ENCODE assay signal across 1 cellular context in genomic region chr1:35882945-35883680, GRCh38.
TF ChIP-seq lines count a peak whose summit lies in the region.

TSS of gene AGO1 (plus strand) at chr1:35883209. CDS start at chr1:35883422, 213 bp downstream.

TF ChIP-seq in K562, 482 proteins besides CTCF, POLR2A, EP300 and RAD21 (continued from another document and continues in another):
- no peak for TF ChIP-seq USF1 (CRISPR knock-in tag; IDR thresholded peaks at IDR 0.05)
- TF ChIP-seq HDAC1 (IDR thresholded peaks at IDR 0.05): 0 out of 4 replicates have a peak, but pooled peaks of 1 of the 2 experiments have one; percentile 10
- no peak for TF ChIP-seq NCOA2 (IDR thresholded peaks at IDR 0.05; ENCODE audit: partially characterized antibody in 2 of 2)
- no peak for TF ChIP-seq ZNF696 (CRISPR knock-in tag; conservative IDR thresholded peaks at IDR 0.05)
- TF ChIP-seq FOXP4 (CRISPR knock-in tag; IDR thresholded peaks at IDR 0.05; ENCODE audit: borderline replicate concordance): no peak
- TF ChIP-seq DEAF1 (CRISPR knock-in tag; IDR thresholded peaks at IDR 0.05): peak; percentile 40
- no peak for TF ChIP-seq AFF1 (IDR thresholded peaks at IDR 0.05; ENCODE audit: low read depth in 1 of 2, partially characterized antibody in 2 of 2)
- TF ChIP-seq BDP1 (IDR thresholded peaks at IDR 0.05; ENCODE audit: insufficient read depth, insufficient read length): no peak
- no peak for TF ChIP-seq RFX5 (IDR thresholded peaks at IDR 0.05; ENCODE audit: low read depth, low read length)
- no peak for TF ChIP-seq SETDB1 (IDR thresholded peaks at IDR 0.05; ENCODE audit: low read length)
- no peak for TF ChIP-seq ETS2 (tag; IDR thresholded peaks at IDR 0.05; ENCODE audit: borderline replicate concordance, poor library complexity, severe bottlenecking)
- TF ChIP-seq IFI16 (CRISPR knock-in tag; IDR thresholded peaks at IDR 0.05): no peak
- TF ChIP-seq CBFB (CRISPR knock-in tag; IDR thresholded peaks at IDR 0.05): no peak
- TF ChIP-seq HMG20B (CRISPR knock-in tag; IDR thresholded peaks at IDR 0.05): no peak
- no peak for TF ChIP-seq NKRF (IDR thresholded peaks at IDR 0.05; ENCODE audit: borderline replicate concordance)
- no peak for TF ChIP-seq YBX1 (IDR thresholded peaks at IDR 0.05)
- TF ChIP-seq SFPQ (IDR thresholded peaks at IDR 0.05; ENCODE audit: low read depth, low read length): no peak
- peak; percentile 24; the same call in 1 of the 2 replicates for TF ChIP-seq MBD2 (IDR thresholded peaks at IDR 0.05; ENCODE audit: borderline replicate concordance, low read depth)
- TF ChIP-seq ZNF518B (CRISPR knock-in tag; IDR thresholded peaks at IDR 0.05): no peak
- TF ChIP-seq ZBTB40 (IDR thresholded peaks at IDR 0.05): peak; percentile 47
- no peak for TF ChIP-seq ZBTB40 (CRISPR knock-in tag; IDR thresholded peaks at IDR 0.05)
- TF ChIP-seq POLR3G (IDR thresholded peaks at IDR 0.05; ENCODE audit: extremely low read depth, insufficient read length, insufficient replicate concordance): no peak
- TF ChIP-seq ZNF217 (CRISPR knock-in tag; IDR thresholded peaks at IDR 0.05): no peak
